7 cellular contexts compared by ENCODE assay signal in genomic region chr3:122795674-122795969, GRCh38. TPM values are rescaled to one million over a fixed set of nuclear protein-coding genes. Genes with fewer than 3 reads are reported as not detected.
DNase-seq lines count a peak whose midpoint lies in the region; ATAC-seq and TF ChIP-seq lines count a peak whose summit lies in the region.

No MANE protein-coding gene starts in this region.

- H3K36me3 Mint-ChIP-seq in activated naive CD4-positive, alpha-beta T cell treated with anti-CD3 and anti-CD28 coated beads, Interleukin-2, amount 50 U/mL, for 72 hours = peaks cover 0 to 7% of the 10 kb centered on the region in 2 donors

- no peaks in the 10 kb centered on the region for H3K36me3 ChIP-seq in iPS-20b (ENCODE audit: insufficient read depth, low read depth, low read length)

- DNase-seq in HL-60 (ENCODE audit: low read depth in 1 of 2, low spot score in 1 of 2) (no peak), stromal cell of bone marrow (ENCODE audit: low read depth) (peak; percentile 2)
- DNase-seq in activated naive CD4-positive, alpha-beta T cell treated with anti-CD3 and anti-CD28 coated beads, Interleukin-2, amount 50 U/mL, for 72 hours (ENCODE audit: low spot score in 2 of 2) = no peak
- DNase-seq in stimulated activated naive CD4-positive, alpha-beta T cell (lab: John Stamatoyannopoulos, UW) = no peak

- peak overlapping the region; percentile 87; the same call in 1 of the 2 replicates for H3K9ac ChIP-seq in iPS-20b (ENCODE audit: low read depth, low read length)

- no peaks in the 10 kb centered on the region for H3K9me3 ChIP-seq in iPS-20b (ENCODE audit: insufficient read depth, low read depth, low read length)

- no peak for TF ChIP-seq CTCF in HL-60 (IDR thresholded peaks at IDR 0.05; ENCODE audit: insufficient read depth, low read length)

- H3K4me3 ChIP-seq in HL-60 (replicated peaks; ENCODE audit: insufficient read depth, low read length) (peak overlapping the region; percentile 92), iPS-20b (ENCODE audit: low read length) (peak overlapping the region; percentile 93)

- peak; percentile 4 to 19 for ATAC-seq in activated naive CD4-positive, alpha-beta T cell treated with anti-CD3 and anti-CD28 coated beads, Interleukin-2, amount 50 U/mL, for 72 hours
- ATAC-seq in HG02763 (IDR thresholded peaks at IDR 0.05; ENCODE audit: unreplicated experiment) = no peak
- ATAC-seq in GM19035 (IDR thresholded peaks at IDR 0.05; ENCODE audit: unreplicated experiment) = no peak

- H3K27ac Mint-ChIP-seq in activated naive CD4-positive, alpha-beta T cell treated with anti-CD3 and anti-CD28 coated beads, Interleukin-2, amount 50 U/mL, for 72 hours = no peak overlapping the region

- no peaks in the 10 kb centered on the region for H3K27me3 ChIP-seq in HL-60 (ENCODE audit: insufficient read depth, poor library complexity, severe bottlenecking)
- peaks cover 14% of the 10 kb centered on the region for H3K27me3 ChIP-seq in iPS-20b (ENCODE audit: insufficient read depth, low read length)

- H3K27ac ChIP-seq in HL-60 (replicated peaks) (peak overlapping the region; percentile 70), iPS-20b (ENCODE audit: low read length) (no peak overlapping the region)

- H3K9me3 Mint-ChIP-seq in activated naive CD4-positive, alpha-beta T cell treated with anti-CD3 and anti-CD28 coated beads, Interleukin-2, amount 50 U/mL, for 72 hours = no peaks in the 10 kb centered on the region

- peaks cover 4% of the 10 kb centered on the region; the same call in 1 of the 2 replicates for H3K4me1 ChIP-seq in iPS-20b (ENCODE audit: insufficient read depth, low read length)

RNA-seq across cellular contexts. Expression of gene SLC49A4, which starts 0.8 kb away (rescaled TPM):
- total RNA-seq in activated naive CD4-positive, alpha-beta T cell treated with anti-CD3 and anti-CD28 coated beads, Interleukin-2, amount 50 U/mL, for 72 hours = 1 to 10 TPM; 1.3 to 1.8 TPM

RNA-seq across cellular contexts. Expression of gene HSPBAP1, which starts 2.0 kb away (rescaled TPM):
- total RNA-seq in activated naive CD4-positive, alpha-beta T cell treated with anti-CD3 and anti-CD28 coated beads, Interleukin-2, amount 50 U/mL, for 72 hours = 1 to 10 TPM; 5.3 to 6.6 TPM

Comparison
In these comparisons a context has a peak if more than half of its experiments do, and no peak if none do; other contexts are left out.
1. ATAC-seq: peak in activated naive CD4-positive, alpha-beta T cell treated with anti-CD3 and anti-CD28 coated beads, Interleukin-2, amount 50 U/mL, for 72 hours (2 of 2); none in HG02763 (single experiment) and GM19035 (single experiment).